1 cellular context compared by ENCODE assay signal in genomic region chr17:7309628-7310027, GRCh38.
TF ChIP-seq lines count a peak whose summit lies in the region.

No MANE protein-coding gene starts in this region.

TF ChIP-seq in endothelial cell of umbilical vein, 7 proteins besides CTCF, POLR2A, EP300 and RAD21:
- TF ChIP-seq FOS (IDR thresholded peaks at IDR 0.05; ENCODE audit: borderline replicate concordance, insufficient read depth, low read length) (no peak), JUN (IDR thresholded peaks at IDR 0.05; ENCODE audit: borderline replicate concordance, insufficient read depth, insufficient read length, low read depth) (no peak), EZH2 (IDR thresholded peaks at IDR 0.05; ENCODE audit: borderline replicate concordance, low read depth, low read length, severe bottlenecking) (no peak), GATA2 (IDR thresholded peaks at IDR 0.05; ENCODE audit: insufficient read depth, insufficient read length, low read depth, low read length) (no peak), MAX (IDR thresholded peaks at IDR 0.05; ENCODE audit: insufficient read depth, insufficient read length) (no peak), POLR2AphosphoS5 (IDR thresholded peaks at IDR 0.05; ENCODE audit: insufficient read depth, low read depth, low read length) (no peak), MYC (IDR thresholded peaks at IDR 0.05; ENCODE audit: low read depth, low read length) (no peak)
